ENCODE assay signal across 1 cellular context in genomic region chr16:84599528-84600202, GRCh38.
TF ChIP-seq lines count a peak whose summit lies in the region.

No MANE protein-coding gene starts in this region.

TF ChIP-seq in HepG2, 621 proteins besides CTCF, POLR2A, EP300 and RAD21 (continued from another document and continues in another):
- TF ChIP-seq ZBED4 (CRISPR knock-in tag; IDR thresholded peaks at IDR 0.05; ENCODE audit: borderline replicate concordance) (no peak; the same call in 1 of the 2 replicates), ZNF513 (CRISPR knock-in tag; conservative IDR thresholded peaks at IDR 0.05) (no peak), AHDC1 (CRISPR knock-in tag; IDR thresholded peaks at IDR 0.05; ENCODE audit: borderline replicate concordance) (peak; percentile 67; the same call in 1 of the 2 replicates), ZNF569 (CRISPR knock-in tag; IDR thresholded peaks at IDR 0.05; ENCODE audit: borderline replicate concordance) (no peak), ZNF792 (CRISPR knock-in tag; IDR thresholded peaks at IDR 0.05) (0 out of 2 replicates have a peak, but pooled peaks have one; percentile 42), HBP1 (CRISPR knock-in tag; IDR thresholded peaks at IDR 0.05; ENCODE audit: low read depth) (0 out of 2 replicates have a peak, but pooled peaks have one; percentile 46), ZFP82 (CRISPR knock-in tag; IDR thresholded peaks at IDR 0.05; ENCODE audit: borderline replicate concordance) (no peak), THAP7 (CRISPR knock-in tag; IDR thresholded peaks at IDR 0.05) (peak; percentile 62; the same call in 1 of the 2 replicates), ZNF274 (CRISPR knock-in tag; IDR thresholded peaks at IDR 0.05) (no peak), ZNF563 (CRISPR knock-in tag; IDR thresholded peaks at IDR 0.05) (no peak), ZMYM4 (CRISPR knock-in tag; IDR thresholded peaks at IDR 0.05) (no peak), SCMH1 (CRISPR knock-in tag; IDR thresholded peaks at IDR 0.05; ENCODE audit: borderline replicate concordance) (no peak), MEF2D (CRISPR knock-in tag; IDR thresholded peaks at IDR 0.05) (peak; percentile 52), NFE2L1 (CRISPR knock-in tag; IDR thresholded peaks at IDR 0.05; ENCODE audit: borderline replicate concordance) (no peak), TBX3 (IDR thresholded peaks at IDR 0.05; ENCODE audit: borderline replicate concordance) (no peak), ZSCAN29 (CRISPR knock-in tag; conservative IDR thresholded peaks at IDR 0.05) (peak; percentile 91; the same call in 1 of the 2 replicates), CREM (IDR thresholded peaks at IDR 0.05) (no peak), CREM (CRISPR knock-in tag; IDR thresholded peaks at IDR 0.05) (no peak), ZNF318 (CRISPR knock-in tag; IDR thresholded peaks at IDR 0.05) (no peak), ZFY (CRISPR knock-in tag; IDR thresholded peaks at IDR 0.05) (peak; percentile 27; the same call in 1 of the 2 replicates), ZNF775 (CRISPR knock-in tag; IDR thresholded peaks at IDR 0.05; ENCODE audit: borderline replicate concordance) (no peak), ZSCAN31 (CRISPR knock-in tag; IDR thresholded peaks at IDR 0.05; ENCODE audit: low read depth) (no peak), JARID2 (CRISPR knock-in tag; IDR thresholded peaks at IDR 0.05; ENCODE audit: insufficient replicate concordance) (no peak), HNF4A (CRISPR knock-in tag; IDR thresholded peaks at IDR 0.05) (peak; percentile 77), ELF1 (CRISPR knock-in tag; IDR thresholded peaks at IDR 0.05) (0 out of 2 replicates have a peak, but pooled peaks have one; percentile 20), ZNF800 (CRISPR knock-in tag; IDR thresholded peaks at IDR 0.05) (no peak), TAF15 (IDR thresholded peaks at IDR 0.05; ENCODE audit: low read depth, low read length, poor library complexity, severe bottlenecking) (no peak), ZNF737 (CRISPR knock-in tag; IDR thresholded peaks at IDR 0.05; ENCODE audit: borderline replicate concordance) (no peak), ZSCAN12 (CRISPR knock-in tag; IDR thresholded peaks at IDR 0.05) (no peak)
